ENCODE assay signal across 16 cellular contexts in the genomic region with DNA sequence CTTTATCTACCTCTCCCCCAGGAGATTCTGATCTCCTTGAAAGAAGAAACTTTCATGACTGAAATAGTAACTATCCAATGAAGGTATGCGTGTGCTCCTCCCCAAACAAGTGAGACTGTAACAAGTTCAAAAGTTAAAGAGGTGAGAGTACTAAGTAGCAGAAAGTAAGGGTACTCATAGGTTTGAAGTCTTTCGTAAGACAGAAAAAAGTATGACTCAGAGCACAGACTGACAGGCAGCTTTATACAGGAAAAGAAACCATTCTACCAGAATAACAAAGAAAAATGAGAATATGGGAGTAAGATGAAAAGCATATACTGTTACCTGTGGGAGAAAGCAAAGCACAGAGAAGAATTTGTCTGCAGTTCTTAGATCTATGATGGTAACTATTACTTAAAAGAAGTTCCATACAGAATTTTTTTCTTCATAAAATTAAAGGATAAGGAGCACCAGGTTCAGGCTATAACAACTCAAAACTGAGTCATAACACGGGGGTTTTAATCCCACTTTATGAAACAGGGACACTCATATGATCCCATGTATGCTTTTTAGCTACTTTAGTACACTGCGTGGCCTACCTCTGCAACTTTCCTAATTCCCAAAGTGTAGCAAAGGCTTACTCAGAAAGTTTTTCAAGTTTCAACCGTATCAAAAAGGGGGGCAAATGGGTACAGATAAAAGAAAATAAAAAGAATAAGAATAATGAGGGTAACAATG. TPM values are rescaled to one million over a fixed set of nuclear protein-coding genes. Genes with fewer than 3 reads are reported as not detected.
DNase-seq lines count a peak whose midpoint lies in the region; ATAC-seq and TF ChIP-seq lines count a peak whose summit lies in the region.
"Had no signal": no experiment of that assay in that cellular context is flagged by ENCODE, and none has a peak within 500 bp of the region (broad histone marks: within the 10 kb centered on the region; RNA-seq: fewer than 3 reads in every experiment).

No MANE protein-coding gene starts in this region.

- H3K4me3 ChIP-seq in fibroblast of lung (replicated peaks in 1 of 4; ENCODE audit: control extremely low read depth in 1 of 4, insufficient read depth in 1 of 4, low read depth in 3 of 4, low read length in 4 of 4) = no peak overlapping the region
- no peak overlapping the region for H3K4me3 ChIP-seq in colonic mucosa
- H3K4me3 ChIP-seq: esophagus muscularis mucosa, ovary, tibial artery had no signal

- POLR2A ChIA-PET in activated CD4-positive, alpha-beta memory T cell treated with anti-CD3 and anti-CD28 coated beads for 36 hours (lab: Charles Lee) = interaction anchor here (1.2 kb wide), 1 partner anchor 53 kb away, joined by 3 read pairs; no protein-coding TSS in a partner anchor
- POLR2A ChIA-PET in activated CD4-positive, alpha-beta memory T cell treated with anti-CD3 and anti-CD28 coated beads, Interleukin-2, amount 10 ng/mL, durations not matched to agents 7 days and 5 days (lab: Charles Lee) = no interaction called here
- POLR2A ChIA-PET in T-cell (lab: Charles Lee) = no interaction called here

- no peak overlapping the region for H3K4me3 Mint-ChIP-seq in activated CD4-positive, alpha-beta memory T cell treated with anti-CD3 and anti-CD28 coated beads for 36 hours
- H3K4me3 Mint-ChIP-seq in activated CD4-positive, alpha-beta memory T cell treated with anti-CD3 and anti-CD28 coated beads, Interleukin-2, amount 10 ng/mL, durations not matched to agents 7 days and 5 days = no peak overlapping the region
- no peak overlapping the region for H3K4me3 Mint-ChIP-seq in T-cell

- H3K4me1 ChIP-seq in fibroblast of lung (ENCODE audit: control insufficient read depth, extremely low read depth, insufficient read depth, low read length) = peaks cover 7% of the 10 kb centered on the region
- no peaks in the 10 kb centered on the region for H3K4me1 ChIP-seq in colonic mucosa

- H3K4me2 ChIP-seq in fibroblast of lung (ENCODE audit: extremely low read depth, insufficient read depth, low read length) = no peak overlapping the region

- H3K36me3 ChIP-seq in fibroblast of lung (ENCODE audit: control insufficient read depth, insufficient read depth, low read length) = no peaks in the 10 kb centered on the region
- H3K36me3 ChIP-seq in colonic mucosa = no peaks in the 10 kb centered on the region
- H3K36me3 ChIP-seq: ovary, tibial artery had no signal

- intact Hi-C loops in activated CD4-positive, alpha-beta memory T cell treated with anti-CD3 and anti-CD28 coated beads for 36 hours (cut with micrococcal nuclease) = loop anchor here (5.0 kb wide), 1 partner anchor 39 kb away; no protein-coding TSS in a partner anchor
- intact Hi-C loops in colonic mucosa (cut with DNase I) = no loop called here

- peaks cover 9% of the 10 kb centered on the region for H3K36me3 Mint-ChIP-seq in activated CD4-positive, alpha-beta memory T cell treated with anti-CD3 and anti-CD28 coated beads for 36 hours
- H3K36me3 Mint-ChIP-seq in activated CD4-positive, alpha-beta memory T cell treated with anti-CD3 and anti-CD28 coated beads, Interleukin-2, amount 10 ng/mL, durations not matched to agents 7 days and 5 days (ENCODE audit: low read depth) = peaks cover 1% of the 10 kb centered on the region
- peaks cover 19% of the 10 kb centered on the region for H3K36me3 Mint-ChIP-seq in T-cell

- H3K79me2 ChIP-seq in fibroblast of lung (ENCODE audit: control insufficient read depth, insufficient read depth, low read length) = peaks cover 13% of the 10 kb centered on the region

- H3K27ac ChIP-seq in fibroblast of lung (ENCODE audit: insufficient read depth, low read length) (peak overlapping the region; percentile 34), colonic mucosa (no peak overlapping the region)
- H3K27ac ChIP-seq: esophagus muscularis mucosa, ovary, tibial artery had no signal

- H4K20me1 ChIP-seq in fibroblast of lung (ENCODE audit: control insufficient read depth, extremely low read depth, insufficient read depth, low read length) = no peaks in the 10 kb centered on the region

- H3K9me3 ChIP-seq in fibroblast of lung (ENCODE audit: control insufficient read depth, insufficient read depth, low read depth, low read length) (no peaks in the 10 kb centered on the region), colonic mucosa (no peaks in the 10 kb centered on the region)
- H3K9me3 ChIP-seq: esophagus muscularis mucosa, ovary, tibial artery had no signal

- CTCF ChIA-PET in activated CD4-positive, alpha-beta memory T cell treated with anti-CD3 and anti-CD28 coated beads for 36 hours (lab: Charles Lee) = interaction anchor here (1.7 kb wide), 1 partner anchor 109 kb away, joined by 5 read pairs; no protein-coding TSS in a partner anchor
- CTCF ChIA-PET in activated CD4-positive, alpha-beta memory T cell treated with anti-CD3 and anti-CD28 coated beads, Interleukin-2, amount 10 ng/mL, durations not matched to agents 7 days and 5 days (lab: Charles Lee) = no interaction called here
- CTCF ChIA-PET in T-cell (lab: Charles Lee) = no interaction called here

- H3K27me3 ChIP-seq in fibroblast of lung (ENCODE audit: control insufficient read depth, insufficient read depth, low read length) (no peaks in the 10 kb centered on the region), colonic mucosa (no peaks in the 10 kb centered on the region)
- H3K27me3 ChIP-seq: esophagus muscularis mucosa, ovary, tibial artery had no signal

- no peak overlapping the region for H2AFZ ChIP-seq in fibroblast of lung (ENCODE audit: low read length)

- H3K27me3 Mint-ChIP-seq in activated CD4-positive, alpha-beta memory T cell treated with anti-CD3 and anti-CD28 coated beads for 36 hours = no peaks in the 10 kb centered on the region
- H3K27me3 Mint-ChIP-seq in activated CD4-positive, alpha-beta memory T cell treated with anti-CD3 and anti-CD28 coated beads, Interleukin-2, amount 10 ng/mL, durations not matched to agents 7 days and 5 days = no peaks in the 10 kb centered on the region
- no peaks in the 10 kb centered on the region for H3K27me3 Mint-ChIP-seq in T-cell

- no peak for DNase-seq in activated CD4-positive, alpha-beta memory T cell treated with anti-CD3 and anti-CD28 coated beads for 36 hours
- no peak for DNase-seq in activated CD4-positive, alpha-beta memory T cell treated with anti-CD3 and anti-CD28 coated beads, Interleukin-2, amount 10 ng/mL, durations not matched to agents 7 days and 5 days
- DNase-seq in T-cell (no peak), fibroblast of lung (ENCODE audit: low read depth in 2 of 2) (peak; percentile 23 to 50), colonic mucosa (no peak), NCI-H2171 (lab: John Stamatoyannopoulos, UW) (no peak)
- DNase-seq in stimulated activated naive CD8-positive, alpha-beta T cell treated with anti-CD3 and anti-CD28 coated beads, Interleukin-15, Interleukin-2, amounts not matched to agents 100 U/mL and 50 U/mL, for 24 hours = no peak
- DNase-seq: activated CD4-positive, CD25-positive, alpha-beta regulatory T cell treated with anti-CD3 and anti-CD28 coated beads, Interleukin-2, amount 50 U/mL, for 72 hours; DMS79 treated with DMSO at 0.1 percent for 48 hours; Karpas-422; left ventricle myocardium superior; NCI-H345; ovary; tibial artery had no signal

- no peak for TF ChIP-seq CTCF in fibroblast of lung (conservative IDR thresholded peaks at IDR 0.05 in 1 of 2, IDR thresholded peaks at IDR 0.05 in 1 of 2; ENCODE audit: low read depth in 1 of 2, low read length in 2 of 2)
- no peak for TF ChIP-seq CTCF in colonic mucosa (IDR thresholded peaks at IDR 0.05)

- H3K4me1 Mint-ChIP-seq in activated CD4-positive, alpha-beta memory T cell treated with anti-CD3 and anti-CD28 coated beads for 36 hours (ENCODE audit: low read depth) = peaks cover 54% of the 10 kb centered on the region
- H3K4me1 Mint-ChIP-seq in activated CD4-positive, alpha-beta memory T cell treated with anti-CD3 and anti-CD28 coated beads, Interleukin-2, amount 10 ng/mL, durations not matched to agents 7 days and 5 days = peaks cover 23% of the 10 kb centered on the region
- H3K4me1 Mint-ChIP-seq in T-cell = peaks cover 71 to 81% (median 75%) of the 10 kb centered on the region in 3 donors

- H3K9ac ChIP-seq in fibroblast of lung (ENCODE audit: insufficient read depth, low read length) (no peak overlapping the region), colonic mucosa (ENCODE audit: low read depth in 2 of 2, low read length in 2 of 2) (no peak overlapping the region)

- H3K9me3 Mint-ChIP-seq in activated CD4-positive, alpha-beta memory T cell treated with anti-CD3 and anti-CD28 coated beads for 36 hours = no peaks in the 10 kb centered on the region
- no peaks in the 10 kb centered on the region for H3K9me3 Mint-ChIP-seq in activated CD4-positive, alpha-beta memory T cell treated with anti-CD3 and anti-CD28 coated beads, Interleukin-2, amount 10 ng/mL, durations not matched to agents 7 days and 5 days
- H3K9me3 Mint-ChIP-seq in T-cell = no peaks in the 10 kb centered on the region

- ATAC-seq in T-cell (replicated peaks in 1 of 4) (peak in 2 of 4 experiments; percentile 48 to 73), GM21737 (IDR thresholded peaks at IDR 0.05; ENCODE audit: unreplicated experiment) (no peak)
- ATAC-seq in stimulated activated naive CD8-positive, alpha-beta T cell treated with anti-CD3 and anti-CD28 coated beads, Interleukin-15, Interleukin-2, amounts not matched to agents 100 U/mL and 50 U/mL, for 24 hours = peak; percentile 84

- peak overlapping the region; percentile 19 for H3K27ac Mint-ChIP-seq in activated CD4-positive, alpha-beta memory T cell treated with anti-CD3 and anti-CD28 coated beads for 36 hours
- H3K27ac Mint-ChIP-seq in activated CD4-positive, alpha-beta memory T cell treated with anti-CD3 and anti-CD28 coated beads, Interleukin-2, amount 10 ng/mL, durations not matched to agents 7 days and 5 days = no peak overlapping the region
- H3K27ac Mint-ChIP-seq in T-cell = peak overlapping the region; percentile 12 to 41

RNA-seq across cellular contexts. Expression of a gene that starts 52.0 kb away (rescaled TPM):
- 10 to 100 TPM; 37.3 to 40.8 TPM for total RNA-seq in activated CD4-positive, alpha-beta memory T cell treated with anti-CD3 and anti-CD28 coated beads for 36 hours
- 10 to 100 TPM; 44.9 to 47.1 TPM for total RNA-seq in activated CD4-positive, alpha-beta memory T cell treated with anti-CD3 and anti-CD28 coated beads, Interleukin-2, amount 10 ng/mL, durations not matched to agents 7 days and 5 days
- total RNA-seq in T-cell = 10 to 100 TPM; 71.4 to 87.7 (median 77.8) TPM
- 15.2 and 22.6 TPM in 2 replicates for total RNA-seq in fibroblast of lung
- 29.5 and 31.1 TPM in 2 replicates for polyA plus RNA-seq in fibroblast of lung
- 14.0 and 14.2 TPM in 2 replicates for polyA plus RNA-seq in fibroblast of lung (2012)
- polyA minus RNA-seq in fibroblast of lung (ENCODE audit: low replicate concordance) = 19.5 and 22.7 TPM in 2 replicates
- 10 to 100 TPM; 39.9 to 44.8 TPM for total RNA-seq in colonic mucosa

Comparison
In these comparisons a context has a peak if more than half of its experiments do, and no peak if none do; other contexts are left out.
1. DNase-seq: peak in fibroblast of lung (2 of 2); none in activated CD4-positive, alpha-beta memory T cell treated with anti-CD3 and anti-CD28 coated beads for 36 hours (single experiment), activated CD4-positive, alpha-beta memory T cell treated with anti-CD3 and anti-CD28 coated beads, Interleukin-2, amount 10 ng/mL, durations not matched to agents 7 days and 5 days (single experiment), T-cell (0 of 34), stimulated activated naive CD8-positive, alpha-beta T cell treated with anti-CD3 and anti-CD28 coated beads, Interleukin-15, Interleukin-2, amounts not matched to agents 100 U/mL and 50 U/mL, for 24 hours (single experiment), colonic mucosa (single experiment) and NCI-H2171 (single experiment).